Comparison of ENCODE assay signal across 1 cellular context in the genomic region with DNA sequence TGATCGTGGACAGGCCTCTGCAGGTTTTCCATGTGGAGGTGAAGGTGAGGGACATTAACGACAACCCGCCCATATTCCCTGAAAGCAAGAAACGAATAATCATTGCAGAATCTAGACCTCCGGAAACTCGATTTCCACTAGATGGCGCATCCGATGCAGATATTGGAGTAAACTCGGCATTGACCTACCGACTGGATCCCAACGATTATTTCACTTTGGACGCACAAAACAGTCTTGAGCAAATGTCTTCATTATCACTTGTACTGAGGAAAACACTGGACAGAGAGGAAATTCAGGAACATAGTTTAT.
TF ChIP-seq lines count a peak whose summit lies in the region.

No MANE protein-coding gene starts in this region.

TF ChIP-seq in HCT116, 20 proteins besides CTCF, POLR2A, EP300 and RAD21:
- TF ChIP-seq YY1 (IDR thresholded peaks at IDR 0.05; ENCODE audit: extremely low read depth, insufficient replicate concordance, low read depth, low read length) (no peak), MAX (IDR thresholded peaks at IDR 0.05) (no peak), JUND (IDR thresholded peaks at IDR 0.05) (no peak), EZH2 (IDR thresholded peaks at IDR 0.05) (no peak)
- TF ChIP-seq, protein P1, sequence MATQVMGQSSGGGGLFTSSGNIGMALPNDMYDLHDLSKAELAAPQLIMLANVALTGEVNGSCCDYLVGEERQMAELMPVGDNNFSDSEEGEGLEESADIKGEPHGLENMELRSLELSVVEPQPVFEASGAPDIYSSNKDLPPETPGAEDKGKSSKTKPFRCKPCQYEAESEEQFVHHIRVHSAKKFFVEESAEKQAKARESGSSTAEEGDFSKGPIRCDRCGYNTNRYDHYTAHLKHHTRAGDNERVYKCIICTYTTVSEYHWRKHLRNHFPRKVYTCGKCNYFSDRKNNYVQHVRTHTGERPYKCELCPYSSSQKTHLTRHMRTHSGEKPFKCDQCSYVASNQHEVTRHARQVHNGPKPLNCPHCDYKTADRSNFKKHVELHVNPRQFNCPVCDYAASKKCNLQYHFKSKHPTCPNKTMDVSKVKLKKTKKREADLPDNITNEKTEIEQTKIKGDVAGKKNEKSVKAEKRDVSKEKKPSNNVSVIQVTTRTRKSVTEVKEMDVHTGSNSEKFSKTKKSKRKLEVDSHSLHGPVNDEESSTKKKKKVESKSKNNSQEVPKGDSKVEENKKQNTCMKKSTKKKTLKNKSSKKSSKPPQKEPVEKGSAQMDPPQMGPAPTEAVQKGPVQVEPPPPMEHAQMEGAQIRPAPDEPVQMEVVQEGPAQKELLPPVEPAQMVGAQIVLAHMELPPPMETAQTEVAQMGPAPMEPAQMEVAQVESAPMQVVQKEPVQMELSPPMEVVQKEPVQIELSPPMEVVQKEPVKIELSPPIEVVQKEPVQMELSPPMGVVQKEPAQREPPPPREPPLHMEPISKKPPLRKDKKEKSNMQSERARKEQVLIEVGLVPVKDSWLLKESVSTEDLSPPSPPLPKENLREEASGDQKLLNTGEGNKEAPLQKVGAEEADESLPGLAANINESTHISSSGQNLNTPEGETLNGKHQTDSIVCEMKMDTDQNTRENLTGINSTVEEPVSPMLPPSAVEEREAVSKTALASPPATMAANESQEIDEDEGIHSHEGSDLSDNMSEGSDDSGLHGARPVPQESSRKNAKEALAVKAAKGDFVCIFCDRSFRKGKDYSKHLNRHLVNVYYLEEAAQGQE (IDR thresholded peaks at IDR 0.05; ENCODE audit: low read depth) = no peak; the same call in 1 of the 2 replicates
- TF ChIP-seq, protein P2, sequence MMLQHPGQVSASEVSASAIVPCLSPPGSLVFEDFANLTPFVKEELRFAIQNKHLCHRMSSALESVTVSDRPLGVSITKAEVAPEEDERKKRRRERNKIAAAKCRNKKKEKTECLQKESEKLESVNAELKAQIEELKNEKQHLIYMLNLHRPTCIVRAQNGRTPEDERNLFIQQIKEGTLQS (IDR thresholded peaks at IDR 0.05) = no peak
